1 cellular context compared by ENCODE assay signal in the genomic region with DNA sequence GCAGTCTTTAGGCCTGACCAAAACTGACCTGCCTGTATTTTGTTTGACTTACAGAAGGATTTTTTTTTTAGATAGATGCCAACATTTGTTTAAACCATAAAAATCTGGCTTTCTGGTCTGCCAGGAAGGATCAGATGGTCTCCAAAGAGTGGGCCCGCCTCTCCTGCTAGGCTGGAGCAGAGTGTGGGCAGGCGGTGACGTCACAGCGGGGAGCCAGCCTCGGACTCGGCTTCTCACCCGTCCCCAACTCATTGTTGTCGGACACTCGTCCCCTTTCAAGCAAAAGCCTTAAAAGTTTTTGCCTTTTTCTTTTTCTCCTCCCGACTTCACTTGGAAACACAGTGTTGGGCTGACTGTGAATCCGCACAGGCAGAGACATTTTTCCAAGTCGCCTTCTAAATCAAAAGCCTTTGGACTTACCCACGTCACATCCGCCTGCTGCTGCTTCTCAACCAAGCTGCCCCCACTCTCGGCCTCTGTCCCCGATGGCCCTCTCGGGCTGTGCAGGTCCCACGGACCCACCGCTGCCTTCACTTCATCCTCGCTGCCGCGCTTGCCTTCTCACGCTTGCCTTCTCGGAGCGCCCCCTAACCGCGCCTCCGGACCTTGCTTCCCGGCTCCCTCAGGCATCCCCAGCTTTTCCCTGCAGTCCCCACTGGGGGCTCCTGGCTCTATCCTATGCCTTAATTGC.
A peak's percentile ranks its signal among the peaks of the same experiment; 100 is the strongest.
TF ChIP-seq lines count a peak whose summit lies in the region.

No MANE protein-coding gene starts in this region.

TF ChIP-seq in HepG2, 621 proteins besides CTCF, POLR2A, EP300 and RAD21:
- TF ChIP-seq SETDB1 (CRISPR knock-in tag; IDR thresholded peaks at IDR 0.05; ENCODE audit: borderline replicate concordance) (no peak), CBX2 (IDR thresholded peaks at IDR 0.05; ENCODE audit: low read depth, low read length) (no peak), CBX2 (CRISPR knock-in tag; IDR thresholded peaks at IDR 0.05; ENCODE audit: low read depth) (no peak), PAWR (CRISPR knock-in tag; IDR thresholded peaks at IDR 0.05; ENCODE audit: borderline replicate concordance) (no peak), SRSF1 (optimal IDR thresholded peaks at IDR 0.05; ENCODE audit: low read depth, low read length) (no peak), PHF8 (CRISPR knock-in tag; IDR thresholded peaks at IDR 0.05) (no peak), ATF7 (IDR thresholded peaks at IDR 0.05) (peak; percentile 72), ATF7 (CRISPR knock-in tag; IDR thresholded peaks at IDR 0.05) (no peak), CREB1 (IDR thresholded peaks at IDR 0.05) (peak; percentile 96), CREB1 (CRISPR knock-in tag; IDR thresholded peaks at IDR 0.05) (no peak), CREM (IDR thresholded peaks at IDR 0.05) (peak; percentile 48; the same call in 1 of the 2 replicates), CREM (CRISPR knock-in tag; IDR thresholded peaks at IDR 0.05) (no peak), PHF5A (CRISPR knock-in tag; IDR thresholded peaks at IDR 0.05; ENCODE audit: low read depth, unreplicated experiment) (no peak), RAD51 (IDR thresholded peaks at IDR 0.05; ENCODE audit: borderline replicate concordance) (no peak), ZNF460 (CRISPR knock-in tag; IDR thresholded peaks at IDR 0.05; ENCODE audit: borderline replicate concordance) (no peak), GABPB1 (CRISPR knock-in tag; IDR thresholded peaks at IDR 0.05) (peak; percentile 60; the same call in 1 of the 2 replicates), DNMT3B (CRISPR knock-in tag; conservative IDR thresholded peaks at IDR 0.05) (no peak), GPN1 (CRISPR knock-in tag; IDR thresholded peaks at IDR 0.05; ENCODE audit: borderline replicate concordance) (no peak), MEF2D (CRISPR knock-in tag; IDR thresholded peaks at IDR 0.05) (no peak)
- TF ChIP-seq, protein P1, sequence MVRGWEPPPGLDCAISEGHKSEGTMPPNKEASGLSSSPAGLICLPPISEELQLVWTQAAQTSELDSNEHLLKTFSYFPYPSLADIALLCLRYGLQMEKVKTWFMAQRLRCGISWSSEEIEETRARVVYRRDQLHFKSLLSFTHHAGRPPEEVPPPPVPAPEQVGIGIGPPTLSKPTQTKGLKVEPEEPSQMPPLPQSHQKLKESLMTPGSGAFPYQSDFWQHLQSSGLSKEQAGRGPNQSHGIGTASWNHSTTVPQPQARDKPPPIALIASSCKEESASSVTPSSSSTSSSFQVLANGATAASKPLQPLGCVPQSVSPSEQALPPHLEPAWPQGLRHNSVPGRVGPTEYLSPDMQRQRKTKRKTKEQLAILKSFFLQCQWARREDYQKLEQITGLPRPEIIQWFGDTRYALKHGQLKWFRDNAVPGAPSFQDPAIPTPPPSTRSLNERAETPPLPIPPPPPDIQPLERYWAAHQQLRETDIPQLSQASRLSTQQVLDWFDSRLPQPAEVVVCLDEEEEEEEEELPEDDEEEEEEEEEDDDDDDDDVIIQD (CRISPR knock-in tag; IDR thresholded peaks at IDR 0.05; ENCODE audit: low read depth) = no peak
- TF ChIP-seq, protein P2, sequence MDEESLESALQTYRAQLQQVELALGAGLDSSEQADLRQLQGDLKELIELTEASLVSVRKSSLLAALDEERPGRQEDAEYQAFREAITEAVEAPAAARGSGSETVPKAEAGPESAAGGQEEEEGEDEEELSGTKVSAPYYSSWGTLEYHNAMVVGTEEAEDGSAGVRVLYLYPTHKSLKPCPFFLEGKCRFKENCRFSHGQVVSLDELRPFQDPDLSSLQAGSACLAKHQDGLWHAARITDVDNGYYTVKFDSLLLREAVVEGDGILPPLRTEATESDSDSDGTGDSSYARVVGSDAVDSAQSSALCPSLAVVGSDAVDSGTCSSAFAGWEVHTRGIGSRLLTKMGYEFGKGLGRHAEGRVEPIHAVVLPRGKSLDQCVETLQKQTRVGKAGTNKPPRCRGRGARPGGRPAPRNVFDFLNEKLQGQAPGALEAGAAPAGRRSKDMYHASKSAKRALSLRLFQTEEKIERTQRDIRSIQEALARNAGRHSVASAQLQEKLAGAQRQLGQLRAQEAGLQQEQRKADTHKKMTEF (CRISPR knock-in tag; IDR thresholded peaks at IDR 0.05) = no peak
- TF ChIP-seq, protein P3, sequence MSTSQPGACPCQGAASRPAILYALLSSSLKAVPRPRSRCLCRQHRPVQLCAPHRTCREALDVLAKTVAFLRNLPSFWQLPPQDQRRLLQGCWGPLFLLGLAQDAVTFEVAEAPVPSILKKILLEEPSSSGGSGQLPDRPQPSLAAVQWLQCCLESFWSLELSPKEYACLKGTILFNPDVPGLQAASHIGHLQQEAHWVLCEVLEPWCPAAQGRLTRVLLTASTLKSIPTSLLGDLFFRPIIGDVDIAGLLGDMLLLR (CRISPR knock-in tag; IDR thresholded peaks at IDR 0.05) = no peak
